In the genomic region with DNA sequence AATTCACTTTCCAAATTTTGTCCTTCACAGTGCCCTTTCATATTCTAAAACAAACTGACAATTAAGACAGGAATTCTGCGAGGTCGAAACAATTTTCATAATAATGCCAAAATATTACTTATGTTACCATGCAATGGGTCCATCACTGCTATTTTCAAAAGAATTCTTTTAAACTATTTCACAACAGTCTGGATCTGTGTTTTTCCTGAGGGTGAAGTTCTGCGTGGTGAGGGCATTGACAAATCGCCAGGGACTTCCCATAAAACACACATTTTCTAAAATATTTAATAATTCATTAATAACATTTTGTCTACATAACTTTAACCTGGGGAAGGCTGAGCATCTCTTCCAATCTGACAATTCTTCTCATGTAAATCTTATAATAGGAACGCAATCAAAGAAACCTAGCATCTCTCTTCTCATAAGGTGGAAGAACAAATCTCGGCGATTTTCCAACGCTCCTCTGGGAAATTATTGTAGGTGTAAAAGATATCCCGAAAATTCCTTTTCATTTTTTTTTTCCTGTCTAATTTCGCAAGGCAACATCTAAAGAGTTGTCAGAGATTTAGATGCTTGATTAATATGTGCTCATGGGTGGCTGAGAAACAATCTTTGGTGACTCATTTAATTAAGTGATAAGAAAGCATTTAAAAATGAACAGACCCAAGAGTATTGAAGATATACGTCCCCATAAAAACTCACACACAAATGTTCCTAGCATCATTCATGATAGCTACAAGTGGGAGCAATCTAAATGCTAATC, we compare ENCODE assay signal across 9 cellular contexts. TPM values are rescaled to one million over a fixed set of nuclear protein-coding genes. Genes with fewer than 3 reads are reported as not detected.
"Had no signal": no experiment of that assay in that cellular context is flagged by ENCODE, and none has a peak within 500 bp of the region (broad histone marks: within the 10 kb centered on the region; RNA-seq: fewer than 3 reads in every experiment).

No MANE protein-coding gene starts in this region.

- H3K9me3 ChIP-seq: HAP-1 had no signal

- H3K4me1 ChIP-seq: HAP-1 had no signal

- H3K4me3 ChIP-seq: HAP-1, K562 had no signal

- ATAC-seq: HCT116, K562 had no signal

- DNase-seq: GOT3, H7, IMR-90, KG1 had no signal

- H3K36me3 ChIP-seq: HAP-1 had no signal

RNA-seq across cellular contexts. Expression of a gene that starts 41.5 kb away (rescaled TPM):
- total RNA-seq: K562 had no signal
- polyA plus RNA-seq: K562 had no signal

RNA-seq across cellular contexts. Expression of a gene that starts 41.9 kb away (rescaled TPM):
- total RNA-seq: H4, H7, HT-29, IMR-90, K562 had no signal
- polyA plus RNA-seq: IMR-90, K562 had no signal
